In genomic region chr11:61842421-61842820, GRCh38 we compare ENCODE assay signal across 1 cellular context.
TF ChIP-seq lines count a peak whose summit lies in the region.

No MANE protein-coding gene starts in this region.

TF ChIP-seq in GM12891, 5 proteins besides CTCF, POLR2A, EP300 and RAD21:
- TF ChIP-seq POU2F2 (IDR thresholded peaks at IDR 0.05; ENCODE audit: low read depth, low read length): no peak
- no peak for TF ChIP-seq POLR2AphosphoS5 (IDR thresholded peaks at IDR 0.05; ENCODE audit: low read depth, low read length)
- TF ChIP-seq PAX5 (IDR thresholded peaks at IDR 0.05; ENCODE audit: insufficient read depth, low read length, severe bottlenecking): no peak
- no peak for TF ChIP-seq TAF1 (IDR thresholded peaks at IDR 0.05; ENCODE audit: low read depth, low read length)
- no peak for TF ChIP-seq SPI1 (IDR thresholded peaks at IDR 0.05; ENCODE audit: low read depth, low read length)
